In genomic region chr3:8900065-8900464, GRCh38 we compare ENCODE assay signal across 1 cellular context.
TF ChIP-seq lines count a peak whose summit lies in the region.

No MANE protein-coding gene starts in this region.

TF ChIP-seq in SK-N-SH treated with all-trans-retinoic acid at 6 μM for 48 hours, 23 proteins besides CTCF, POLR2A, EP300 and RAD21 (continued from another document):
- TF ChIP-seq PATZ1 (CRISPR knock-in tag; IDR thresholded peaks at IDR 0.05; ENCODE audit: borderline replicate concordance): no peak
- no peak for TF ChIP-seq ISL1 (CRISPR knock-in tag; IDR thresholded peaks at IDR 0.05)
- TF ChIP-seq OSR1 (CRISPR knock-in tag; IDR thresholded peaks at IDR 0.05): no peak
- TF ChIP-seq ZNF8 (CRISPR knock-in tag; IDR thresholded peaks at IDR 0.05): no peak
